Comparison of ENCODE assay signal across 1 cellular context in the genomic region with DNA sequence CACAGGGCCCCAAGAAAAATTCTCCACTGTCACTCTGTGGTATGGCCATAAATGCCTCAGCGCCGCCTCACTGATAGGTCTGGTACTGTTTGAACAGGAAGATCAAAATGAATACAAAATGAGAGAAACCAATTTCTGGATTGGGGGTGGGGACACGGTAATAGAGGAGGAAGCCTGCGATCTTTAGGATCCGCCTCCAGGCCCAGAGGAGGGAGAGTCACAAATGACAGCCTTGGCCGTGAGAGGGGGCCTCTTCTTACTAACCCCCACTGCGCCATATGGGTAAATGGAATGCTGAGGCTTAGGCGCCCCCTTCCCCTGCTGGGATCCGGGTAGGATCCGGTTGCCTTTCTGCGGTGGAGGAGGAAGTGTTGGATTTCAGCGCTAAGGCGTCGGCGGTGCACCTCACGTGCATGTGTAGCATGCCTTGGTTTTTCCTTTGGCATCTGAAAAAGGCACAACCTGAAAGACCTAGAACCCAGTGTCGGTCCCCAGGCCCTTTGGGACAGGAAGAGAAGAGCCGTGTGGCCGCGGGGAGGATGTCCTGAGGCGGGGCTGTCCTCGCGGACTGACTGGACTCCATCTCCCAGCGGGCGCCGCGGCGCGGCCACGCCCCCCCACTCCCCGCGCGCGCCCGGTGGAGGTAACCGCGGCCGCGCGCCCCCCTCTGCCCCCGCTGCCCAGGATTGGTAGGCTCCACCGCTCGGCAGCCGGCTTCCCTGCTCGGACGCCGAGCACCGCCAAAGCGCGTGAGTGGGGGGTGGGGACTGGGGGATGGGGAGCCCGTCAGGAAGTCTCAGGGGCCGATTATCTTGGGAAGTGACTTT.
A peak's percentile ranks its signal among the peaks of the same experiment; 100 is the strongest.
TF ChIP-seq lines count a peak whose summit lies in the region.

No MANE protein-coding gene starts in this region.

TF ChIP-seq in GM12878, 131 proteins besides CTCF, POLR2A, EP300 and RAD21 (continued from another document):
- TF ChIP-seq, protein P1, sequence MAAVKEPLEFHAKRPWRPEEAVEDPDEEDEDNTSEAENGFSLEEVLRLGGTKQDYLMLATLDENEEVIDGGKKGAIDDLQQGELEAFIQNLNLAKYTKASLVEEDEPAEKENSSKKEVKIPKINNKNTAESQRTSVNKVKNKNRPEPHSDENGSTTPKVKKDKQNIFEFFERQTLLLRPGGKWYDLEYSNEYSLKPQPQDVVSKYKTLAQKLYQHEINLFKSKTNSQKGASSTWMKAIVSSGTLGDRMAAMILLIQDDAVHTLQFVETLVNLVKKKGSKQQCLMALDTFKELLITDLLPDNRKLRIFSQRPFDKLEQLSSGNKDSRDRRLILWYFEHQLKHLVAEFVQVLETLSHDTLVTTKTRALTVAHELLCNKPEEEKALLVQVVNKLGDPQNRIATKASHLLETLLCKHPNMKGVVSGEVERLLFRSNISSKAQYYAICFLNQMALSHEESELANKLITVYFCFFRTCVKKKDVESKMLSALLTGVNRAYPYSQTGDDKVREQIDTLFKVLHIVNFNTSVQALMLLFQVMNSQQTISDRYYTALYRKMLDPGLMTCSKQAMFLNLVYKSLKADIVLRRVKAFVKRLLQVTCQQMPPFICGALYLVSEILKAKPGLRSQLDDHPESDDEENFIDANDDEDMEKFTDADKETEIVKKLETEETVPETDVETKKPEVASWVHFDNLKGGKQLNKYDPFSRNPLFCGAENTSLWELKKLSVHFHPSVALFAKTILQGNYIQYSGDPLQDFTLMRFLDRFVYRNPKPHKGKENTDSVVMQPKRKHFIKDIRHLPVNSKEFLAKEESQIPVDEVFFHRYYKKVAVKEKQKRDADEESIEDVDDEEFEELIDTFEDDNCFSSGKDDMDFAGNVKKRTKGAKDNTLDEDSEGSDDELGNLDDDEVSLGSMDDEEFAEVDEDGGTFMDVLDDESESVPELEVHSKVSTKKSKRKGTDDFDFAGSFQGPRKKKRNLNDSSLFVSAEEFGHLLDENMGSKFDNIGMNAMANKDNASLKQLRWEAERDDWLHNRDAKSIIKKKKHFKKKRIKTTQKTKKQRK (IDR thresholded peaks at IDR 0.05; ENCODE audit: low read depth, low read length): no peak
- TF ChIP-seq TBL1XR1 (IDR thresholded peaks at IDR 0.05; ENCODE audit: low read depth, low read length) (peak; percentile 16; the same call in 1 of the 2 replicates), ZNF217 (IDR thresholded peaks at IDR 0.05) (no peak), SRF (IDR thresholded peaks at IDR 0.05; ENCODE audit: low read depth in 2 of 2, low read length in 2 of 2) (peak in 1 of 2 experiments; percentile 66; a peak in 2 of 4 replicates), YY1 (IDR thresholded peaks at IDR 0.05; ENCODE audit: low read depth, low read length) (no peak), RFX5 (IDR thresholded peaks at IDR 0.05; ENCODE audit: low read depth, low read length) (no peak), NFYA (IDR thresholded peaks at IDR 0.05; ENCODE audit: borderline replicate concordance, low read depth, low read length) (no peak), RCOR1 (conservative IDR thresholded peaks at IDR 0.05; ENCODE audit: low read depth, low read length) (no peak), SIN3A (IDR thresholded peaks at IDR 0.05; ENCODE audit: low read depth, low read length) (0 out of 2 replicates have a peak, but pooled peaks have one; percentile 0), BACH1 (IDR thresholded peaks at IDR 0.05; ENCODE audit: borderline replicate concordance) (no peak; the same call in 1 of the 2 replicates)
- TF ChIP-seq, protein P2, sequence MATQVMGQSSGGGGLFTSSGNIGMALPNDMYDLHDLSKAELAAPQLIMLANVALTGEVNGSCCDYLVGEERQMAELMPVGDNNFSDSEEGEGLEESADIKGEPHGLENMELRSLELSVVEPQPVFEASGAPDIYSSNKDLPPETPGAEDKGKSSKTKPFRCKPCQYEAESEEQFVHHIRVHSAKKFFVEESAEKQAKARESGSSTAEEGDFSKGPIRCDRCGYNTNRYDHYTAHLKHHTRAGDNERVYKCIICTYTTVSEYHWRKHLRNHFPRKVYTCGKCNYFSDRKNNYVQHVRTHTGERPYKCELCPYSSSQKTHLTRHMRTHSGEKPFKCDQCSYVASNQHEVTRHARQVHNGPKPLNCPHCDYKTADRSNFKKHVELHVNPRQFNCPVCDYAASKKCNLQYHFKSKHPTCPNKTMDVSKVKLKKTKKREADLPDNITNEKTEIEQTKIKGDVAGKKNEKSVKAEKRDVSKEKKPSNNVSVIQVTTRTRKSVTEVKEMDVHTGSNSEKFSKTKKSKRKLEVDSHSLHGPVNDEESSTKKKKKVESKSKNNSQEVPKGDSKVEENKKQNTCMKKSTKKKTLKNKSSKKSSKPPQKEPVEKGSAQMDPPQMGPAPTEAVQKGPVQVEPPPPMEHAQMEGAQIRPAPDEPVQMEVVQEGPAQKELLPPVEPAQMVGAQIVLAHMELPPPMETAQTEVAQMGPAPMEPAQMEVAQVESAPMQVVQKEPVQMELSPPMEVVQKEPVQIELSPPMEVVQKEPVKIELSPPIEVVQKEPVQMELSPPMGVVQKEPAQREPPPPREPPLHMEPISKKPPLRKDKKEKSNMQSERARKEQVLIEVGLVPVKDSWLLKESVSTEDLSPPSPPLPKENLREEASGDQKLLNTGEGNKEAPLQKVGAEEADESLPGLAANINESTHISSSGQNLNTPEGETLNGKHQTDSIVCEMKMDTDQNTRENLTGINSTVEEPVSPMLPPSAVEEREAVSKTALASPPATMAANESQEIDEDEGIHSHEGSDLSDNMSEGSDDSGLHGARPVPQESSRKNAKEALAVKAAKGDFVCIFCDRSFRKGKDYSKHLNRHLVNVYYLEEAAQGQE (IDR thresholded peaks at IDR 0.05; ENCODE audit: low read depth, low read length): no peak
TF ChIP-seq in GM12878: peak in this region for 39.
